In the genomic region with DNA sequence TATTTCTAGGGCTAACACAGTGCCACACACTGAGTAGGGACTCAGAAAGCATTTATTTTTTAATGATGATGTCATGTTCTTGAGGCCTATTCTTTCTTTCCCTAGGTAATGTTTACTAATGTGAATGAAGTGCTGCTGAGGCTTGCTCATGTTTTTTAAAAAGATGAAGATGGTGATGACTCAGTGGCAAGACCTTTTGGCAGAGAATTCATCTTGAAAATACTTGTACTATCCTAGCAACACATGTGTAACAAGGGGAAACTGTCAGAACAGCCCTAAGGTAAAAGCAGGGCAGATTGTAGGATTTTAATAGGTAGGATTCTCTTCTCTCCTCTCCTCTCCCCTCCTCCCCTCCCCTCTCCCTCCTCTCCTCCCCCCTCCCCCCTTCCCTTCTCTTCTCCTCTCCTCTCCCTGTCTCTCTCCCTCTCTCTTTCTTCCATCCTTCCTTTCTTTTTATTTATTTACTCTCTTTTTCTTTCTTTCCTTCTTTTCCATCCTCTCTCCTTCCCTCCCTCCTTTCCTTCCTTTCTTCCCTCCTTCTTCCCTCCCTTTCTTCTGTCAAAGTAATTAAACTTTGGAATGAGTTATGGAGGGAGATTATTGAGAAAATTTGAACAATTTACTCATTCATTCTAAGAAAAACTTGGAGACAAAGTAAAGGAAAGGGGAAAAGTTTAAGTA, we compare ENCODE assay signal across 13 cellular contexts.
DNase-seq lines count a peak whose midpoint lies in the region; FAIRE-seq and TF ChIP-seq lines count a peak whose summit lies in the region.
"Had no signal": no experiment of that assay in that cellular context is flagged by ENCODE, and none has a peak within 500 bp of the region (broad histone marks: within the 10 kb centered on the region; RNA-seq: fewer than 3 reads in every experiment).

No MANE protein-coding gene starts in this region.

- FAIRE-seq in GM12892 (lab: Jason Lieb, UNC) = no peak
- FAIRE-seq: GM18507, kidney had no signal

- H3K4me1 ChIP-seq in adipocyte (ENCODE audit: control insufficient read depth, insufficient read depth, low read length) = no peaks in the 10 kb centered on the region

- H3K4me3 ChIP-seq in adipocyte (ENCODE audit: low read length) = no peak overlapping the region

- H3K9ac ChIP-seq in adipocyte (ENCODE audit: low read length) = no peak overlapping the region

- in situ Hi-C loops in ACHN (cut with HindIII; ENCODE audit: low pct_ligation_motif_present, low pct_unique_long_range_greater_than_20kb, low sequenced_read_pairs) = no loop called here

- TF ChIP-seq POLR2A in GM12892 (IDR thresholded peaks at IDR 0.05; ENCODE audit: low read depth, low read length) = no peak

- DNase-seq in ACHN (peak; percentile 65), GM04504 (ENCODE audit: low read depth) (peak; percentile 62), adipocyte (ENCODE audit: low read depth) (peak; percentile 33), iris pigment epithelial cell (ENCODE audit: low read depth) (peak; percentile 93), germinal center (ENCODE audit: low spot score) (no peak), RPMI8226 (no peak), GM12892 (ENCODE audit: insufficient read length) (no peak)
- DNase-seq in activated CD8-positive, alpha-beta memory T cell treated with anti-CD3 and anti-CD28 coated beads for 24 hours = no peak
- DNase-seq: activated CD4-positive, CD25-positive, alpha-beta regulatory T cell; activated naive CD4-positive, alpha-beta T cell; effector CD4-positive, alpha-beta T cell; kidney had no signal

- peaks cover 5% of the 10 kb centered on the region for H3K27me3 ChIP-seq in adipocyte (replicated peaks; ENCODE audit: control insufficient read depth, insufficient read depth, low read length)

- H3K9me3 ChIP-seq in adipocyte (ENCODE audit: control insufficient read depth, low read length) = no peaks in the 10 kb centered on the region

- H3K36me3 ChIP-seq in adipocyte (ENCODE audit: control insufficient read depth, insufficient read depth, low read length, severe bottlenecking) = no peaks in the 10 kb centered on the region

Comparison
In these comparisons a context has a peak if more than half of its experiments do, and no peak if none do; other contexts are left out.
1. DNase-seq: peak in ACHN (single experiment), GM04504 (single experiment), adipocyte (single experiment) and iris pigment epithelial cell (single experiment); none in germinal center (single experiment), RPMI8226 (single experiment), GM12892 (single experiment) and activated CD8-positive, alpha-beta memory T cell treated with anti-CD3 and anti-CD28 coated beads for 24 hours (single experiment).